ENCODE assay signal across 8 cellular contexts in the genomic region with DNA sequence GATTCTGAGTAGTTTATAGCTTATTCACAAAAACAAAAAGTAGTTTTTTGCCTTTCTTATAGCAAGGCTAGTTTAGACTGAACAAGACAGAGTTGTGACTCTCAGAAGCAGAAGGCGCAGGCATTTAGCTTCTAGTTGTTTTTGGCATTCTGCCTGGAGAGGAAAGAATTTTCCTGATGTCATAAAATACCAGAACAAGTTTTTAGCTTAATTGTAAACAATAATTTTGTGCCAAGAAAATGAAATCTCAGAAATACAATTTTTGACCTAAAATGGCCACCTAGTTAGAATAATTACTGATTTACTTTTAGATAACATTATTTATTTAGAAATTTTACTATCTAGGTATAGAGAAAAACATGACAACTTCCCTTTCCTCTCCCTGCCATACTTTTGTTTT. TPM values are rescaled to one million over a fixed set of nuclear protein-coding genes. Genes with fewer than 3 reads are reported as not detected.
DNase-seq lines count a peak whose midpoint lies in the region; FAIRE-seq and TF ChIP-seq lines count a peak whose summit lies in the region.

No MANE protein-coding gene starts in this region.

- no peaks in the 10 kb centered on the region for H3K36me3 Mint-ChIP-seq in mesothelial cell of epicardium

- POLR2A ChIA-PET in AG04449 (lab: Yijun Ruan, JAX) = interaction anchor here (1.2 to 4.6 kb wide), 5 partner anchors 9 to 108 kb away, joined by 3 to 60 read pairs (median 22); a partner anchor contains a TSS

- WGBS in urinary bladder = 1% methylated on average over 1 of the region's 1 CpG

- H3K27ac Mint-ChIP-seq in mesothelial cell of epicardium = peak overlapping the region; percentile 99

- no peaks in the 10 kb centered on the region for H3K9me3 Mint-ChIP-seq in mesothelial cell of epicardium

- DNase-seq in AG04449 (ENCODE audit: low read depth, low spot score) = peak; percentile 63
- DNase-seq in H54 (ENCODE audit: insufficient read length, low spot score) = no peak
- peak; percentile 53 to 81 for DNase-seq in SJCRH30
- DNase-seq in mesothelial cell of epicardium (ENCODE audit: low spot score in 2 of 2, unreplicated experiment in 2 of 2) = no peak
- no peak for DNase-seq in effector CD8-positive, alpha-beta T cell (lab: John Stamatoyannopoulos, UW)
- no peak for DNase-seq in activated effector memory CD4-positive, alpha-beta T cell treated with Interleukin-2 at 50 U/mL for 16 hours

- H3K27me3 Mint-ChIP-seq in mesothelial cell of epicardium (ENCODE audit: low read depth) = no peaks in the 10 kb centered on the region

- TF ChIP-seq CTCF in AG04449 (IDR thresholded peaks at IDR 0.05; ENCODE audit: insufficient read depth, low read length, missing control alignments) (no peak), mesothelial cell of epicardium (IDR thresholded peaks at IDR 0.05; ENCODE audit: unreplicated experiment) (no peak)

- FAIRE-seq in H54 (lab: Jason Lieb, UNC) = peak; percentile 92

- H3K27me3 ChIP-seq in SJCRH30 (peaks cover 5% of the 10 kb centered on the region; the same call in 1 of the 2 replicates), duodenal mucosa (ENCODE audit: control insufficient read depth in 1 of 2, insufficient read depth in 2 of 2, low read length in 2 of 2) (no peaks in the 10 kb centered on the region)

- H3K36me3 ChIP-seq in SJCRH30 (peaks cover 3% of the 10 kb centered on the region), duodenal mucosa (ENCODE audit: control insufficient read depth in 1 of 2, insufficient read depth in 2 of 2, low read length in 2 of 2) (no peaks in the 10 kb centered on the region), urinary bladder (ENCODE audit: insufficient read depth) (no peaks in the 10 kb centered on the region)

- no peak for TF ChIP-seq POLR2A in H54 (IDR thresholded peaks at IDR 0.05; ENCODE audit: low read depth, low read length)

- H3K9me3 ChIP-seq in SJCRH30 (replicated peaks) = no peaks in the 10 kb centered on the region
- H3K9me3 ChIP-seq in duodenal mucosa (ENCODE audit: control insufficient read depth in 1 of 2, low read length in 2 of 2) = no peaks in the 10 kb centered on the region

- peak overlapping the region; percentile 82 for H3K4me3 Mint-ChIP-seq in mesothelial cell of epicardium

- H3K4me1 ChIP-seq in SJCRH30 = peaks cover 12% of the 10 kb centered on the region
- peaks cover 0 to 18% of the 10 kb centered on the region in 2 donors for H3K4me1 ChIP-seq in duodenal mucosa (ENCODE audit: control insufficient read depth in 1 of 2, insufficient read depth in 2 of 2, low read length in 2 of 2)
- no peaks in the 10 kb centered on the region for H3K4me1 ChIP-seq in urinary bladder (ENCODE audit: insufficient read depth)

- peak overlapping the region; percentile 33 to 98 for H3K9ac ChIP-seq in duodenal mucosa (ENCODE audit: low read depth in 1 of 2, low read length in 2 of 2)

- peaks cover 37% of the 10 kb centered on the region for H3K4me1 Mint-ChIP-seq in mesothelial cell of epicardium

- H3K4me3 ChIP-seq in AG04449 (ENCODE audit: low read depth, low read length) (peak overlapping the region; percentile 61), SJCRH30 (peak overlapping the region; percentile 67), duodenal mucosa (ENCODE audit: low read depth in 1 of 2, low read length in 2 of 2) (peak overlapping the region; percentile 73 to 90), urinary bladder (ENCODE audit: low read depth, low read length) (peak overlapping the region; percentile 59)

- peak overlapping the region; percentile 100 for H3K27ac ChIP-seq in SJCRH30
- peak overlapping the region; percentile 27 for H3K27ac ChIP-seq in duodenal mucosa (ENCODE audit: low read depth, low read length)
- H3K27ac ChIP-seq in urinary bladder (ENCODE audit: low read depth) = no peak overlapping the region

- CTCF ChIA-PET in AG04449 (lab: Yijun Ruan, JAX) = interaction anchor here (0.8 to 5.5 kb wide), 7 partner anchors 9 to 108 kb away, joined by 3 to 59 read pairs (median 4); no protein-coding TSS in a partner anchor

RNA-seq across cellular contexts. Expression of a gene that starts 1.0 kb away (rescaled TPM):
- 30.6 and 35.0 TPM in 2 replicates for total RNA-seq in SJCRH30 (2014; rRNA removed; shearing (Covaris generic))
- 43.6 to 48.0 TPM (median 47.8 TPM) in 3 replicates for total RNA-seq in mesothelial cell of epicardium
- 67.1 TPM for total RNA-seq in urinary bladder
- polyA plus RNA-seq in urinary bladder = 34.7 TPM

RNA-seq across cellular contexts. Expression of a gene that starts 26.9 kb away (rescaled TPM):
- total RNA-seq in SJCRH30 (2014; rRNA removed; shearing (Covaris generic)) = 261 and 295 TPM in 2 replicates
- total RNA-seq in mesothelial cell of epicardium (287 to 291 TPM (median 288 TPM) in 3 replicates), urinary bladder (315 TPM)
- polyA plus RNA-seq in urinary bladder = 55.8 TPM

RNA-seq across cellular contexts. Expression of a gene that starts 40.0 kb away (rescaled TPM):
- not detected in 2 replicates for total RNA-seq in SJCRH30 (2014; rRNA removed; shearing (Covaris generic))
- total RNA-seq in mesothelial cell of epicardium (0.18 to 0.23 TPM (median 0.20 TPM) in 3 replicates), urinary bladder (4.4 TPM)
- 2.5 TPM for polyA plus RNA-seq in urinary bladder

Comparison
In these comparisons a context has a peak if more than half of its experiments do, and no peak if none do; other contexts are left out.
1. DNase-seq: peak in AG04449 (single experiment) and SJCRH30 (2 of 2); none in H54 (single experiment), mesothelial cell of epicardium (0 of 2), effector CD8-positive, alpha-beta T cell (single experiment) and activated effector memory CD4-positive, alpha-beta T cell treated with Interleukin-2 at 50 U/mL for 16 hours (single experiment).
2. Peak in every context shown above with its lines, with median percentiles within 50 percentile points of each other: H3K4me3 ChIP-seq.